ENCODE assay signal across 1 cellular context in the genomic region with DNA sequence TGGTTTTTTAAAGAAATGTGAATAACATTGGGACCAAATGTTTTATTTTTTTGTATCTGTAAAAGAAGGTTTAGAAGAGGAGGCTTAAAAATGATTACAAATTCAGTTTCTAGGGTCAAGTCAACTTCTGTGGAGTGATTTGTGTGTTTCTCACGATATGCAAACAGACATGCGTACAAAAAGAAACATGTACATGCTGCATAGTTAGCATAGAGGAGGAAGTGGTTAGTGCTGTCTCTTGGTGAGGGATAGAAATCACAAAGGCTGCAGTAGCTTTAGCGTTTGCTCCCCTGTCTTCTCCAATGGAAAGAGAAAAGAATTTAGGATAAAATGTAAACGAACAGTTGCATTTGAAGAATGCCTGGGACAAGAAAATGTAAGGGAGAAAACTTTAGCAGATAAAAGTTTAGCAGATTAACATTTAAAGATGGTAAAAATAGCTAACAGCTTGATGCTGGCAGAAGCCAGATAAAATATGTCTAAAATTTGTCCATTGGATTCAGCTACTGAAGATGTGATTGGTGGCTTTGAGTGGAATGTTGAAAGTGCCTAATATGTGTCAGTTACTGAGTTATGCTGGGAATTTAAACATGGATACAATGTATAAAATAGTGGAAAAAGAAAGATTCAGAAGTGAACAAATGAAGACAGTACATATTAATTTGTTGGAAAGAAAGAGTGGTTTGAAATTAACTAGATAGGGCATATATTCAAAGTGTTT.
TF ChIP-seq lines count a peak whose summit lies in the region.

No MANE protein-coding gene starts in this region.

TF ChIP-seq in IMR-90, 13 proteins besides CTCF, POLR2A, EP300 and RAD21:
- TF ChIP-seq CHD1 (IDR thresholded peaks at IDR 0.05; ENCODE audit: low read depth, low read length) (no peak), NFE2L2 (IDR thresholded peaks at IDR 0.05; ENCODE audit: low read depth, low read length) (no peak), BHLHE40 (IDR thresholded peaks at IDR 0.05; ENCODE audit: low read depth, low read length) (no peak), RCOR1 (IDR thresholded peaks at IDR 0.05; ENCODE audit: insufficient replicate concordance, low read length) (no peak), CEBPB (IDR thresholded peaks at IDR 0.05; ENCODE audit: low read depth, low read length) (no peak), MAFK (IDR thresholded peaks at IDR 0.05; ENCODE audit: low read depth, low read length) (no peak), MAZ (IDR thresholded peaks at IDR 0.05; ENCODE audit: borderline replicate concordance, low read depth, low read length) (no peak), SMC3 (IDR thresholded peaks at IDR 0.05; ENCODE audit: low read depth, low read length) (no peak), FOS (IDR thresholded peaks at IDR 0.05; ENCODE audit: low read depth, low read length) (no peak), MXI1 (IDR thresholded peaks at IDR 0.05; ENCODE audit: borderline replicate concordance, low read depth, low read length) (no peak), RFX5 (IDR thresholded peaks at IDR 0.05; ENCODE audit: low read depth, low read length) (no peak)
- TF ChIP-seq, protein P1, sequence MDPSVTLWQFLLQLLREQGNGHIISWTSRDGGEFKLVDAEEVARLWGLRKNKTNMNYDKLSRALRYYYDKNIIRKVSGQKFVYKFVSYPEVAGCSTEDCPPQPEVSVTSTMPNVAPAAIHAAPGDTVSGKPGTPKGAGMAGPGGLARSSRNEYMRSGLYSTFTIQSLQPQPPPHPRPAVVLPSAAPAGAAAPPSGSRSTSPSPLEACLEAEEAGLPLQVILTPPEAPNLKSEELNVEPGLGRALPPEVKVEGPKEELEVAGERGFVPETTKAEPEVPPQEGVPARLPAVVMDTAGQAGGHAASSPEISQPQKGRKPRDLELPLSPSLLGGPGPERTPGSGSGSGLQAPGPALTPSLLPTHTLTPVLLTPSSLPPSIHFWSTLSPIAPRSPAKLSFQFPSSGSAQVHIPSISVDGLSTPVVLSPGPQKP (IDR thresholded peaks at IDR 0.05; ENCODE audit: borderline replicate concordance, low read depth, low read length) = no peak
- TF ChIP-seq, protein P2, sequence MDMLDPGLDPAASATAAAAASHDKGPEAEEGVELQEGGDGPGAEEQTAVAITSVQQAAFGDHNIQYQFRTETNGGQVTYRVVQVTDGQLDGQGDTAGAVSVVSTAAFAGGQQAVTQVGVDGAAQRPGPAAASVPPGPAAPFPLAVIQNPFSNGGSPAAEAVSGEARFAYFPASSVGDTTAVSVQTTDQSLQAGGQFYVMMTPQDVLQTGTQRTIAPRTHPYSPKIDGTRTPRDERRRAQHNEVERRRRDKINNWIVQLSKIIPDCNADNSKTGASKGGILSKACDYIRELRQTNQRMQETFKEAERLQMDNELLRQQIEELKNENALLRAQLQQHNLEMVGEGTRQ (IDR thresholded peaks at IDR 0.05; ENCODE audit: low read depth, low read length) = no peak
TF ChIP-seq in IMR-90: peak in this region for 0.
